In genomic region chr7:134811798-134812197, GRCh38 we compare ENCODE assay signal across 12 cellular contexts. TPM values are rescaled to one million over a fixed set of nuclear protein-coding genes. Genes with fewer than 3 reads are reported as not detected.
DNase-seq lines count a peak whose midpoint lies in the region; ATAC-seq and TF ChIP-seq lines count a peak whose summit lies in the region.
"Had no signal": no experiment of that assay in that cellular context is flagged by ENCODE, and none has a peak within 500 bp of the region (broad histone marks: within the 10 kb centered on the region; RNA-seq: fewer than 3 reads in every experiment).

No MANE protein-coding gene starts in this region.

- H3K36me3 ChIP-seq in ACC112 (ENCODE audit: insufficient read depth, low read length) (peaks cover 8% of the 10 kb centered on the region; the same call in 1 of the 2 replicates), ascending aorta (peaks cover 5 to 13% of the 10 kb centered on the region in 2 donors), gastroesophageal sphincter (peaks cover 0 to 11% of the 10 kb centered on the region in 2 donors), SJCRH30 (no peaks in the 10 kb centered on the region)

- DNase-seq in ascending aorta (ENCODE audit: low spot score in 2 of 2) (no peak), nephron progenitor cell (no peak), SJCRH30 (no peak), amniotic stem cell (lab: John Stamatoyannopoulos, UW) (no peak), midbrain (lab: John Stamatoyannopoulos, UW) (no peak)
- DNase-seq: activated CD4-positive, alpha-beta T cell treated with anti-CD3 and anti-CD28 coated beads, Interleukin-2, amount 50 U/mL, for 1 hour; NCI-H1694; NCI-H69 had no signal

- ATAC-seq in gastroesophageal sphincter (no peak), GM19035 (IDR thresholded peaks at IDR 0.05; ENCODE audit: unreplicated experiment) (no peak)

- peak overlapping the region; percentile 42 for H2AFZ ChIP-seq in ACC112 (ENCODE audit: low read length, unreplicated experiment)

- no peak for TF ChIP-seq EP300 in gastroesophageal sphincter (IDR thresholded peaks at IDR 0.05)

- H3K36me3 Mint-ChIP-seq in nephron progenitor cell (ENCODE audit: low read depth): peaks cover 5% of the 10 kb centered on the region

- peak overlapping the region; percentile 53 for H3K27ac Mint-ChIP-seq in nephron progenitor cell
- H3K27ac Mint-ChIP-seq: T-helper 2 cell treated with Interferon-gamma antibody and Interleukin-4, amounts not matched to agents 5 μg/mL and 100 μg/mL, for 36 hours had no signal

- peak overlapping the region; percentile 58 for H3K4me3 ChIP-seq in ACC112 (ENCODE audit: low read depth, low read length)
- no peak overlapping the region for H3K4me3 ChIP-seq in ascending aorta
- no peak overlapping the region for H3K4me3 ChIP-seq in gastroesophageal sphincter
- no peak overlapping the region for H3K4me3 ChIP-seq in SJCRH30

- 0 to 5% methylated on average over 2 of the region's 2 CpGs for WGBS in gastroesophageal sphincter (ENCODE audit: low coverage in 1 of 2), 2 donors

- peaks cover 7% of the 10 kb centered on the region for H3K4me1 Mint-ChIP-seq in nephron progenitor cell

- no peak for TF ChIP-seq CTCF in ascending aorta (IDR thresholded peaks at IDR 0.05)
- TF ChIP-seq CTCF in gastroesophageal sphincter (IDR thresholded peaks at IDR 0.05): no peak
- TF ChIP-seq CTCF in nephron progenitor cell (IDR thresholded peaks at IDR 0.05): no peak

- H3K4me1 ChIP-seq in ACC112 (ENCODE audit: control insufficient read depth, insufficient read depth, low read length, unreplicated experiment) (peaks cover 32% of the 10 kb centered on the region), ascending aorta (peaks cover 24 to 78% of the 10 kb centered on the region in 2 donors), gastroesophageal sphincter (peaks cover 19 to 99% (median 51%) of the 10 kb centered on the region in 3 donors), SJCRH30 (peaks cover 6% of the 10 kb centered on the region; the same call in 1 of the 2 replicates)

- H3K27me3 ChIP-seq in ACC112 (ENCODE audit: insufficient read depth, low read length): no peaks in the 10 kb centered on the region
- no peaks in the 10 kb centered on the region for H3K27me3 ChIP-seq in ascending aorta
- no peaks in the 10 kb centered on the region for H3K27me3 ChIP-seq in gastroesophageal sphincter
- no peaks in the 10 kb centered on the region for H3K27me3 ChIP-seq in SJCRH30

- H3K9me3 ChIP-seq in ascending aorta: no peaks in the 10 kb centered on the region
- no peaks in the 10 kb centered on the region for H3K9me3 ChIP-seq in gastroesophageal sphincter
- H3K9me3 ChIP-seq in SJCRH30 (replicated peaks): no peaks in the 10 kb centered on the region

- no peak for TF ChIP-seq POLR2A in gastroesophageal sphincter (IDR thresholded peaks at IDR 0.05)

- H3K9me3 Mint-ChIP-seq in nephron progenitor cell: no peaks in the 10 kb centered on the region

- peaks cover 73% of the 10 kb centered on the region for H3K79me2 ChIP-seq in ACC112 (ENCODE audit: control insufficient read depth, insufficient read depth, low read length, unreplicated experiment)

- no peaks in the 10 kb centered on the region for H3K27me3 Mint-ChIP-seq in nephron progenitor cell (ENCODE audit: low read depth, poor library complexity)

- no peak overlapping the region for H3K4me3 Mint-ChIP-seq in nephron progenitor cell
- H3K4me3 Mint-ChIP-seq: T-helper 2 cell treated with Interferon-gamma antibody and Interleukin-4, amounts not matched to agents 5 μg/mL and 100 μg/mL, for 36 hours had no signal

- H3K27ac ChIP-seq in ACC112 (ENCODE audit: low read depth, low read length): peak overlapping the region; percentile 64
- H3K27ac ChIP-seq in ascending aorta: peak overlapping the region; percentile 76 to 79
- peak overlapping the region; percentile 65 to 71 (median 68) for H3K27ac ChIP-seq in gastroesophageal sphincter
- H3K27ac ChIP-seq in SJCRH30: no peak overlapping the region

- intact Hi-C loops in ascending aorta (cut with DNase I): no loop called here

RNA-seq across cellular contexts. Expression of gene CALD1, which starts 32.4 kb away (rescaled TPM):
- 352 TPM for total RNA-seq in ascending aorta
- total RNA-seq in gastroesophageal sphincter: 1,000 to 10,000 TPM; 1,513 to 2,575 (median 1,808) TPM
- total RNA-seq in SJCRH30 (2014; rRNA removed; shearing (Covaris generic)): 102 and 113 TPM in 2 replicates
